12 cellular contexts compared by ENCODE assay signal in the genomic region with DNA sequence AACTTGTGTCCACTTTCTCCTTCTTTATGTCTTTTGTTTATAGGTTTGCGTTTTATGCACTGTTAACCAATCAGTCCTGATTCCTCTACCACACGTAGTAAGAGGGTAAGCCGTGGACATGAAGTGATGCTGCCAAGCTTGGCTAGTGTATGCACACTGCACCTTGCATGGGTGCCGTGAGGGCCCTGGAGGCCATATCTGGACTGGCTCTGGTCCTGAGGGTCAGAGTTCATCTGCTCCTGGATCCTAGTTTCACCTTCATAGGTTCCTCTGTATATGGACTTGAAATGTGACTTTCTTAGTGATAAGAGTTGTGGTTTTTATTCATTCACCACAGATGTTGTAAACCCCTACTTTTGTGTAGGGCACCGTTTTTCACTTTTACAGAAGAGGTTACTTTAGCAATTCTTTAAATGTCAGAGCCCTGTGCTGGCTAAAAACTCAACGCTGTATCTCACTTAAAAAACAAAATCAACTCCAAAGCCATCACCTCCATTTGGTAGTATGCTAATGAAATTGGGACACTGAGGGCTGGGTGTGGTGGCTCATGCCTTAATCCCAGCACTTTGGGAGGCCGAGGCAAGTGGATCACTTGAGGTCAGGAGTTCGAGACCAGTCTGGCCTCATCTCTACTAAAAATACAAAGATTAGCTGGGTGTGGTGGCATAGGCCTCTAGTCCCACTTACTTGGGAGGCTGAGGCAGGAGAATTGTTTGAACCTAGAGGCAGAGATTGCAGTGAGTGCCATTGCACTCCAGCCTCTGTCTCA. TPM values are rescaled to one million over a fixed set of nuclear protein-coding genes. Genes with fewer than 3 reads are reported as not detected.
DNase-seq lines count a peak whose midpoint lies in the region; ATAC-seq lines count a peak whose summit lies in the region.
"Had no signal": no experiment of that assay in that cellular context is flagged by ENCODE, and none has a peak within 500 bp of the region (broad histone marks: within the 10 kb centered on the region; RNA-seq: fewer than 3 reads in every experiment).

No MANE protein-coding gene starts in this region.

- no peaks in the 10 kb centered on the region for H3K9me2 ChIP-seq in Karpas-422 (replicated peaks; ENCODE audit: insufficient read depth, low read length)

- peak overlapping the region; percentile 19 for H3K4me3 ChIP-seq in Karpas-422 (ENCODE audit: low read length)
- H3K4me3 ChIP-seq in SJCRH30: no peak overlapping the region

- peaks cover 24% of the 10 kb centered on the region; the same call in 1 of the 2 replicates for H3K36me3 ChIP-seq in Karpas-422 (ENCODE audit: insufficient read depth, low read length)
- no peaks in the 10 kb centered on the region; the same call in 1 of the 2 replicates for H3K36me3 ChIP-seq in SJCRH30

- H4K20me1 ChIP-seq in Karpas-422 (ENCODE audit: insufficient read depth, low read depth, low read length): peaks cover 92% of the 10 kb centered on the region

- peak overlapping the region; percentile 65 for H3K4me2 ChIP-seq in Karpas-422 (ENCODE audit: low read depth, low read length, poor library complexity, severe bottlenecking)

- DNase-seq in GF-D8 (lab: John Stamatoyannopoulos, UW): peak; percentile 35
- peak; percentile 61 for DNase-seq in Karpas-422
- DNase-seq in germinal center (ENCODE audit: low spot score): peak; percentile 22
- DNase-seq in SJCRH30: no peak
- DNase-seq in globus pallidus (ENCODE audit: low spot score): no peak
- DNase-seq in NCI-H748 (lab: John Stamatoyannopoulos, UW; ENCODE audit: unreplicated experiment): no peak
- DNase-seq: DND-41; effector CD4-positive, alpha-beta T cell; NCI-H2029; stimulated activated CD4-positive, alpha-beta T cell treated with anti-CD3 and anti-CD28 coated beads, Interleukin-4, amount 100 ng/mL, for 1 hour had no signal

- H2AFZ ChIP-seq in Karpas-422 (ENCODE audit: low read length): no peak overlapping the region

- H3K79me2 ChIP-seq in Karpas-422 (ENCODE audit: low read length): peaks cover 65% of the 10 kb centered on the region

- ATAC-seq in GM21447 (IDR thresholded peaks at IDR 0.05; ENCODE audit: unreplicated experiment): peak; percentile 29
- no peak for ATAC-seq in HG02571 (IDR thresholded peaks at IDR 0.05; ENCODE audit: unreplicated experiment)

- H3K9me3 ChIP-seq in Karpas-422 (ENCODE audit: low read length) (no peaks in the 10 kb centered on the region), SJCRH30 (replicated peaks) (no peaks in the 10 kb centered on the region)

- H3K27me3 ChIP-seq in Karpas-422 (ENCODE audit: low read length): no peaks in the 10 kb centered on the region
- no peaks in the 10 kb centered on the region for H3K27me3 ChIP-seq in SJCRH30

- H3K9ac ChIP-seq in Karpas-422 (ENCODE audit: low read length): peak overlapping the region; percentile 42

- H3K4me1 ChIP-seq in Karpas-422 (ENCODE audit: low read length) (peaks cover 91% of the 10 kb centered on the region), SJCRH30 (no peaks in the 10 kb centered on the region)

- H3K27ac ChIP-seq in Karpas-422 (ENCODE audit: low read length): peak overlapping the region; percentile 89
- no peak overlapping the region for H3K27ac ChIP-seq in SJCRH30

RNA-seq across cellular contexts. Expression of gene SIAH2, which starts 22.9 kb away (rescaled TPM):
- 160 and 323 TPM in 2 replicates for total RNA-seq in Karpas-422 (2014; rRNA removed; shearing (Covaris generic); ENCODE audit: low replicate concordance)
- total RNA-seq in SJCRH30 (2014; rRNA removed; shearing (Covaris generic)): 33.0 and 36.4 TPM in 2 replicates

RNA-seq across cellular contexts. Expression of gene ERICH6, which starts 36.3 kb away (rescaled TPM):
- 0.22 TPM in 1 of 2 replicates, not detected in the other for total RNA-seq in Karpas-422 (2014; rRNA removed; shearing (Covaris generic); ENCODE audit: low replicate concordance)
- total RNA-seq in SJCRH30 (2014; rRNA removed; shearing (Covaris generic)): not detected in 2 replicates

Comparison
In these comparisons a context has a peak if more than half of its experiments do, and no peak if none do; other contexts are left out.
1. DNase-seq: peak in GF-D8 (single experiment), Karpas-422 (single experiment) and germinal center (single experiment); none in SJCRH30 (0 of 2), globus pallidus (single experiment) and NCI-H748 (single experiment).